Comparison of ENCODE assay signal across 1 cellular context in the genomic region with DNA sequence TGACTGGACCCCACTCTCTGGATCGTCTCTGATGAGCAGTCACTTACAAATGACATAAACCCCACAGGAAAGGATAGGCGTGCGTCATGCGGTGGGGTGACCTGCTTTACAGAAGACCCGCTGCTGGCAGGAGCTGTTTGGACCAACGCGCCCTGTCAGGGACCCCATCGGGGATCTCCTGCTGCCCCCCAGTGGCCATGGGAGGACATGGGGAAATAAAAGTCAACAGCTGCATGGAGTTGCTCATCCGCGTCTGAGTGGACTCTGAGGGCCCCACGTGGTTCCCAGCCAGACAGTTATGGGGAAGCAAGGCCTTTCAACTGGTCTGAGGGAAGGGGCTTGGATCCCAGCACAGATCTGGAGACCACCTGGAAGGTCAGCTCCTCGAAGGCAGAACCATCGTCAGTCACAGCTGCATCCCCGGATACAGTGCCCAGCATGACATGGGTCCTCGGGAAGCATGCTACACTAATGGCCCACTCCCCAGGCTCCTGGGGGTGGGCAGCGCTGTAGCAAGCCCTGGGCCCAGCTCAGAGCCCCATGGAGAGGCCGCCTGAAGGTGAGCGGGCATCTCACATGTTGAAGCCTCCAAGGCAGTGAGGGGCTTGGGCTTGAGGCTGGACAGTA.
TF ChIP-seq lines count a peak whose summit lies in the region.

No MANE protein-coding gene starts in this region.

TF ChIP-seq in K562, 482 proteins besides CTCF, POLR2A, EP300 and RAD21 (continued from another document):
- TF ChIP-seq PHF20 (IDR thresholded peaks at IDR 0.05; ENCODE audit: partially characterized antibody) (no peak), MEIS2 (IDR thresholded peaks at IDR 0.05; ENCODE audit: partially characterized antibody) (peak; percentile 8), GATAD2B (IDR thresholded peaks at IDR 0.05; ENCODE audit: borderline replicate concordance) (no peak), MYC (IDR thresholded peaks at IDR 0.05; ENCODE audit: low read depth, low read length) (peak; percentile 71), MYC (CRISPR knock-in tag; IDR thresholded peaks at IDR 0.05; ENCODE audit: borderline replicate concordance, low read depth) (no peak), NRF1 (conservative IDR thresholded peaks at IDR 0.05 in 1 of 2, IDR thresholded peaks at IDR 0.05 in 1 of 2) (peak; percentile 41 to 49; a peak in 3 of 4 replicates), RFX7 (CRISPR knock-in tag; IDR thresholded peaks at IDR 0.05) (no peak), HCFC1 (IDR thresholded peaks at IDR 0.05; ENCODE audit: low read depth, low read length) (peak; percentile 18; the same call in 1 of the 2 replicates), JUND (IDR thresholded peaks at IDR 0.05; ENCODE audit: borderline replicate concordance, low read depth, low read length) (peak; percentile 54; the same call in 1 of the 2 replicates), JUND (tag; IDR thresholded peaks at IDR 0.05; ENCODE audit: borderline replicate concordance, low read depth, low read length) (peak; percentile 28; the same call in 1 of the 3 replicates)
- TF ChIP-seq, protein P1, sequence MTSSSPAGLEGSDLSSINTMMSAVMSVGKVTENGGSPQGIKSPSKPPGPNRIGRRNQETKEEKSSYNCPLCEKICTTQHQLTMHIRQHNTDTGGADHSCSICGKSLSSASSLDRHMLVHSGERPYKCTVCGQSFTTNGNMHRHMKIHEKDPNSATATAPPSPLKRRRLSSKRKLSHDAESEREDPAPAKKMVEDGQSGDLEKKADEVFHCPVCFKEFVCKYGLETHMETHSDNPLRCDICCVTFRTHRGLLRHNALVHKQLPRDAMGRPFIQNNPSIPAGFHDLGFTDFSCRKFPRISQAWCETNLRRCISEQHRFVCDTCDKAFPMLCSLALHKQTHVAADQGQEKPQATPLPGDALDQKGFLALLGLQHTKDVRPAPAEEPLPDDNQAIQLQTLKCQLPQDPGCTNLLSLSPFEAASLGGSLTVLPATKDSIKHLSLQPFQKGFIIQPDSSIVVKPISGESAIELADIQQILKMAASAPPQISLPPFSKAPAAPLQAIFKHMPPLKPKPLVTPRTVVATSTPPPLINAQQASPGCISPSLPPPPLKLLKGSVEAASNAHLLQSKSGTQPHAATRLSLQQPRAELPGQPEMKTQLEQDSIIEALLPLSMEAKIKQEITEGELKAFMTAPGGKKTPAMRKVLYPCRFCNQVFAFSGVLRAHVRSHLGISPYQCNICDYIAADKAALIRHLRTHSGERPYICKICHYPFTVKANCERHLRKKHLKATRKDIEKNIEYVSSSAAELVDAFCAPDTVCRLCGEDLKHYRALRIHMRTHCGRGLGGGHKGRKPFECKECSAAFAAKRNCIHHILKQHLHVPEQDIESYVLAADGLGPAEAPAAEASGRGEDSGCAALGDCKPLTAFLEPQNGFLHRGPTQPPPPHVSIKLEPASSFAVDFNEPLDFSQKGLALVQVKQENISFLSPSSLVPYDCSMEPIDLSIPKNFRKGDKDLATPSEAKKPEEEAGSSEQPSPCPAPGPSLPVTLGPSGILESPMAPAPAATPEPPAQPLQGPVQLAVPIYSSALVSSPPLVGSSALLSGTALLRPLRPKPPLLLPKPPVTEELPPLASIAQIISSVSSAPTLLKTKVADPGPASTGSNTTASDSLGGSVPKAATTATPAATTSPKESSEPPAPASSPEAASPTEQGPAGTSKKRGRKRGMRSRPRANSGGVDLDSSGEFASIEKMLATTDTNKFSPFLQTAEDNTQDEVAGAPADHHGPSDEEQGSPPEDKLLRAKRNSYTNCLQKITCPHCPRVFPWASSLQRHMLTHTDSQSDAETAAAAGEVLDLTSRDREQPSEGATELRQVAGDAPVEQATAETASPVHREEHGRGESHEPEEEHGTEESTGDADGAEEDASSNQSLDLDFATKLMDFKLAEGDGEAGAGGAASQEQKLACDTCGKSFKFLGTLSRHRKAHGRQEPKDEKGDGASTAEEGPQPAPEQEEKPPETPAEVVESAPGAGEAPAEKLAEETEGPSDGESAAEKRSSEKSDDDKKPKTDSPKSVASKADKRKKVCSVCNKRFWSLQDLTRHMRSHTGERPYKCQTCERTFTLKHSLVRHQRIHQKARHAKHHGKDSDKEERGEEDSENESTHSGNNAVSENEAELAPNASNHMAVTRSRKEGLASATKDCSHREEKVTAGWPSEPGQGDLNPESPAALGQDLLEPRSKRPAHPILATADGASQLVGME (CRISPR knock-in tag; IDR thresholded peaks at IDR 0.05): no peak
